ENCODE assay signal across 1 cellular context in the genomic region with DNA sequence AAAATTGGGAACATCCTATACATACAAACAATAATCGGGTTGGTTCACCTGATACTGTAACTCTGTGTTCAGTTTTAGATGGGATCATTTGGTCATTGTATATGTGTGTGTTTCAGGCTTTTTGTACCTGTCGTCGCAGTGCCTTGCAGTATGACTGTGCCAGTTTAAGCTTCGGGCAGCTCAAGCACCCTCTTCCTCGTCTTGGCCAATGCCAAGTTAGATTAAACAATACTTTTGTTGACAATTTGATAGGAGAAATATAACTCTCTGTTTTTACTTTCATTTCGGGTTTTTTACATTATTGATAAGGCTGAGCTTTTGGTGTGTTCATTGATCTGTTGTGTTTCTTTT.
TF ChIP-seq lines count a peak whose summit lies in the region.

No MANE protein-coding gene starts in this region.

TF ChIP-seq in IMR-90, 13 proteins besides CTCF, POLR2A, EP300 and RAD21:
- TF ChIP-seq SMC3 (IDR thresholded peaks at IDR 0.05; ENCODE audit: low read depth, low read length) (no peak), MAFK (IDR thresholded peaks at IDR 0.05; ENCODE audit: low read depth, low read length) (no peak), NFE2L2 (IDR thresholded peaks at IDR 0.05; ENCODE audit: low read depth, low read length) (no peak), MAZ (IDR thresholded peaks at IDR 0.05; ENCODE audit: borderline replicate concordance, low read depth, low read length) (no peak), MXI1 (IDR thresholded peaks at IDR 0.05; ENCODE audit: borderline replicate concordance, low read depth, low read length) (no peak), CEBPB (IDR thresholded peaks at IDR 0.05; ENCODE audit: low read depth, low read length) (no peak), BHLHE40 (IDR thresholded peaks at IDR 0.05; ENCODE audit: low read depth, low read length) (no peak), ELK1 (IDR thresholded peaks at IDR 0.05; ENCODE audit: borderline replicate concordance, low read depth, low read length) (no peak), CHD1 (IDR thresholded peaks at IDR 0.05; ENCODE audit: low read depth, low read length) (no peak), RFX5 (IDR thresholded peaks at IDR 0.05; ENCODE audit: low read depth, low read length) (no peak), FOS (IDR thresholded peaks at IDR 0.05; ENCODE audit: low read depth, low read length) (no peak)
- TF ChIP-seq, protein P1, sequence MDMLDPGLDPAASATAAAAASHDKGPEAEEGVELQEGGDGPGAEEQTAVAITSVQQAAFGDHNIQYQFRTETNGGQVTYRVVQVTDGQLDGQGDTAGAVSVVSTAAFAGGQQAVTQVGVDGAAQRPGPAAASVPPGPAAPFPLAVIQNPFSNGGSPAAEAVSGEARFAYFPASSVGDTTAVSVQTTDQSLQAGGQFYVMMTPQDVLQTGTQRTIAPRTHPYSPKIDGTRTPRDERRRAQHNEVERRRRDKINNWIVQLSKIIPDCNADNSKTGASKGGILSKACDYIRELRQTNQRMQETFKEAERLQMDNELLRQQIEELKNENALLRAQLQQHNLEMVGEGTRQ (IDR thresholded peaks at IDR 0.05; ENCODE audit: low read depth, low read length), result no peak
TF ChIP-seq in IMR-90: peak in this region for 0.
